Comparison of ENCODE assay signal across 1 cellular context in the genomic region with DNA sequence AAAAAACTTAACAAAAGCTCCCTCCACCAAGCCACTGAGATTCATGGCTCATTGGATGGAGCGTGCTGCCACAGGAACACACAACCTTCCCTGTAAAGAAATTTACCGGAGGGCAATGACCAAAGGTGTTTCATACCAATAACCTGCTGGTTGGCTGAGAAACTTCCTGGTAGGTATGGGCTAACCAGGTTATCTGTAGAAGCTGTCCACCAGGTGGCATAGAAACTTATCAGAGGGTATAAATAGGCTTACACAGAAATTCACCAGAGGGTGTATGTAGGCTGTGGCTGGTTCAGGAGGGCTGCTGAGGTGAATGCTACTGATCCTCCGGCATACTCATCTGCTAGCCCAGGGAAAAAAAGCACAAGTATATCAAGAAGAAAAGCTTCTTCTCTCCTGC.
TF ChIP-seq lines count a peak whose summit lies in the region.

No MANE protein-coding gene starts in this region.

TF ChIP-seq in WTC11, 78 proteins besides CTCF, POLR2A, EP300 and RAD21 (continued from another document):
- TF ChIP-seq PRDM15 (CRISPR knock-in tag; IDR thresholded peaks at IDR 0.05), result no peak
